ENCODE assay signal across 26 cellular contexts in genomic region chr5:1708592-1709141, GRCh38.
DNase-seq lines count a peak whose midpoint lies in the region; ATAC-seq and TF ChIP-seq lines count a peak whose summit lies in the region.
"Had no signal": no experiment of that assay in that cellular context is flagged by ENCODE, and none has a peak within 500 bp of the region (broad histone marks: within the 10 kb centered on the region; RNA-seq: fewer than 3 reads in every experiment).

No MANE protein-coding gene starts in this region.

- peaks cover 5% of the 10 kb centered on the region; the same call in 1 of the 2 replicates for H3K27me3 ChIP-seq in GM23338 (ENCODE audit: insufficient read depth)

- WGBS in lower leg skin, 2 donors: 55 to 82% methylated on average over 4 to 5 of the region's 7 CpGs

- H3K36me3 Mint-ChIP-seq in GM23338 (ENCODE audit: low read depth): no peaks in the 10 kb centered on the region
- H3K36me3 Mint-ChIP-seq: activated CD4-positive, alpha-beta memory T cell treated with anti-CD3 and anti-CD28 coated beads for 36 hours had no signal

- TF ChIP-seq CTCF in GM23338 (conservative IDR thresholded peaks at IDR 0.05; ENCODE audit: low read depth in 2 of 2) (no peak), OCI-LY7 (conservative IDR thresholded peaks at IDR 0.05; ENCODE audit: low read length) (no peak), lower leg skin (IDR thresholded peaks at IDR 0.05) (no peak)

- H3K4me2 ChIP-seq in GM23338: peak overlapping the region; percentile 77; the same call in 1 of the 2 replicates
- peak overlapping the region; percentile 47 for H3K4me2 ChIP-seq in OCI-LY7 (ENCODE audit: low read length)

- H3K36me3 ChIP-seq in GM23338 (ENCODE audit: insufficient read depth): no peaks in the 10 kb centered on the region
- no peaks in the 10 kb centered on the region for H3K36me3 ChIP-seq in OCI-LY7 (ENCODE audit: insufficient read depth, low read length)
- H3K36me3 ChIP-seq: left ventricle myocardium inferior, sigmoid colon, stomach had no signal

- POLR2A ChIA-PET in OCI-LY7 (lab: Charles Lee): no interaction called here

- no peak for TF ChIP-seq POLR2A in lower leg skin (IDR thresholded peaks at IDR 0.05)

- CTCF ChIA-PET in OCI-LY7 (lab: Charles Lee; ENCODE audit: unreplicated experiment): no interaction called here

- H3K4me1 Mint-ChIP-seq in GM23338: peaks cover 18% of the 10 kb centered on the region

- H3K79me2 ChIP-seq in GM23338 (replicated peaks; ENCODE audit: insufficient read depth) (no peaks in the 10 kb centered on the region), OCI-LY7 (ENCODE audit: insufficient read depth, low read depth, low read length) (no peaks in the 10 kb centered on the region)

- H2AFZ ChIP-seq in GM23338 (no peak overlapping the region), OCI-LY7 (ENCODE audit: low read length) (peak overlapping the region; percentile 8; the same call in 1 of the 2 replicates)

- H3K9me2 ChIP-seq in GM23338 (ENCODE audit: insufficient read depth) (no peaks in the 10 kb centered on the region), OCI-LY7 (ENCODE audit: insufficient read depth, low read length) (no peaks in the 10 kb centered on the region)

- no peaks in the 10 kb centered on the region for H3F3A ChIP-seq in GM23338 (replicated peaks; ENCODE audit: low read depth)

- no peak overlapping the region for H3K27ac ChIP-seq in GM23338 (ENCODE audit: low read depth)
- H3K27ac ChIP-seq in OCI-LY7 (ENCODE audit: low read depth, low read length, poor library complexity, severe bottlenecking): no peak overlapping the region
- H3K27ac ChIP-seq: epithelial cell of prostate, left ventricle myocardium inferior, psoas muscle, sigmoid colon, stomach had no signal

- H3K27me3 Mint-ChIP-seq in GM23338 (ENCODE audit: insufficient read depth, low read depth, poor library complexity): peaks cover 12% of the 10 kb centered on the region

- H3K4me1 ChIP-seq in GM23338 (ENCODE audit: insufficient read depth) (peaks cover 9% of the 10 kb centered on the region; the same call in 1 of the 2 replicates), OCI-LY7 (ENCODE audit: insufficient read depth, low read length, poor library complexity, severe bottlenecking) (peaks cover 14% of the 10 kb centered on the region)
- H3K4me1 ChIP-seq: Caco-2, left ventricle myocardium inferior, psoas muscle, sigmoid colon, stomach had no signal

- H3K9me3 ChIP-seq in OCI-LY7 (ENCODE audit: low read length): no peaks in the 10 kb centered on the region
- H3K9me3 ChIP-seq: Caco-2, left ventricle myocardium inferior, psoas muscle, sigmoid colon, stomach had no signal

- H3K4me3 ChIP-seq in GM23338 (no peak overlapping the region), OCI-LY7 (ENCODE audit: low read depth, low read length, poor library complexity, severe bottlenecking) (no peak overlapping the region), lower leg skin (ENCODE audit: low read depth, poor library complexity, severe bottlenecking) (no peak overlapping the region)
- H3K4me3 ChIP-seq: left ventricle myocardium inferior, psoas muscle, sigmoid colon, stomach had no signal

- intact Hi-C loops in OCI-LY7 (cut with micrococcal nuclease; ENCODE audit: unreplicated experiment): no loop called here
- intact Hi-C loops in lower leg skin (cut with DNase I; ENCODE audit: low total_unique reads): no loop called here

- no TSS peak for BruUV-seq in OCI-LY7 (replicated peaks; lab: Mats Ljungman, UMichigan)

- ATAC-seq in GM23338: peak; percentile 33
- ATAC-seq: psoas muscle had no signal

- H4K20me1 ChIP-seq in GM23338 (replicated peaks; ENCODE audit: insufficient read depth): no peaks in the 10 kb centered on the region
- H4K20me1 ChIP-seq in OCI-LY7 (ENCODE audit: insufficient read depth, low read length): no peaks in the 10 kb centered on the region

- no peak overlapping the region for H3K27ac Mint-ChIP-seq in GM23338
- H3K27ac Mint-ChIP-seq: activated CD4-positive, alpha-beta memory T cell treated with anti-CD3 and anti-CD28 coated beads for 36 hours had no signal

- H3K9me3 Mint-ChIP-seq in GM23338: no peaks in the 10 kb centered on the region
- H3K9me3 Mint-ChIP-seq: activated CD4-positive, alpha-beta memory T cell treated with anti-CD3 and anti-CD28 coated beads for 36 hours had no signal

- DNase-seq in GM23338 (ENCODE audit: low spot score): no peak
- no peak for DNase-seq in OCI-LY7 (ENCODE audit: low spot score)
- peak; percentile 9 to 50 for DNase-seq in lower leg skin (ENCODE audit: low spot score in 2 of 2)
- peak; percentile 5 for DNase-seq in stimulated activated CD8-positive, alpha-beta memory T cell treated with anti-CD3 and anti-CD28 coated beads, Interleukin-4, amount 100 ng/mL, for 48 hours
- no peak for DNase-seq in AG08396 (ENCODE audit: low spot score)
- DNase-seq in effector CD8-positive, alpha-beta T cell (lab: John Stamatoyannopoulos, UW): no peak
- no peak for DNase-seq in EL
- DNase-seq: activated CD4-positive, alpha-beta memory T cell treated with anti-CD3 and anti-CD28 coated beads for 36 hours; activated CD8-positive, alpha-beta memory T cell treated with anti-CD3 and anti-CD28 coated beads, Interleukin-2, amount 50 U/mL, for 4 hours; activated naive CD4-positive, alpha-beta T cell treated with anti-CD3 and anti-CD28 coated beads, Interleukin-2, amount 50 U/mL, for 16 hours; anterior cingulate cortex; C1 segment of cervical spinal cord; Caco-2; effector CD4-positive, alpha-beta T cell; hypothalamus; left ventricle myocardium inferior; NCI-H1092 treated with DMSO at 0.1 percent for 48 hours; NCI-H187; NCI-H2171; occipital lobe; psoas muscle; sigmoid colon; stimulated activated CD4-positive, alpha-beta T cell treated with anti-CD3 and anti-CD28 coated beads, Interleukin-12 subunit alpha, Interleukin-12 subunit beta, amount 100 ng/mL, for 4 hours; stimulated activated CD4-positive, alpha-beta T cell treated with anti-CD3 and anti-CD28 coated beads, Interleukin-2, amount 100 ng/mL, for 48 hours; stomach had no signal

- peak overlapping the region; percentile 83 for H3K4me3 Mint-ChIP-seq in GM23338
- H3K4me3 Mint-ChIP-seq: activated CD4-positive, alpha-beta memory T cell treated with anti-CD3 and anti-CD28 coated beads for 36 hours had no signal

TF ChIP-seq in GM23338, 12 proteins besides CTCF, POLR2A, EP300 and RAD21:
- TF ChIP-seq, protein P1, sequence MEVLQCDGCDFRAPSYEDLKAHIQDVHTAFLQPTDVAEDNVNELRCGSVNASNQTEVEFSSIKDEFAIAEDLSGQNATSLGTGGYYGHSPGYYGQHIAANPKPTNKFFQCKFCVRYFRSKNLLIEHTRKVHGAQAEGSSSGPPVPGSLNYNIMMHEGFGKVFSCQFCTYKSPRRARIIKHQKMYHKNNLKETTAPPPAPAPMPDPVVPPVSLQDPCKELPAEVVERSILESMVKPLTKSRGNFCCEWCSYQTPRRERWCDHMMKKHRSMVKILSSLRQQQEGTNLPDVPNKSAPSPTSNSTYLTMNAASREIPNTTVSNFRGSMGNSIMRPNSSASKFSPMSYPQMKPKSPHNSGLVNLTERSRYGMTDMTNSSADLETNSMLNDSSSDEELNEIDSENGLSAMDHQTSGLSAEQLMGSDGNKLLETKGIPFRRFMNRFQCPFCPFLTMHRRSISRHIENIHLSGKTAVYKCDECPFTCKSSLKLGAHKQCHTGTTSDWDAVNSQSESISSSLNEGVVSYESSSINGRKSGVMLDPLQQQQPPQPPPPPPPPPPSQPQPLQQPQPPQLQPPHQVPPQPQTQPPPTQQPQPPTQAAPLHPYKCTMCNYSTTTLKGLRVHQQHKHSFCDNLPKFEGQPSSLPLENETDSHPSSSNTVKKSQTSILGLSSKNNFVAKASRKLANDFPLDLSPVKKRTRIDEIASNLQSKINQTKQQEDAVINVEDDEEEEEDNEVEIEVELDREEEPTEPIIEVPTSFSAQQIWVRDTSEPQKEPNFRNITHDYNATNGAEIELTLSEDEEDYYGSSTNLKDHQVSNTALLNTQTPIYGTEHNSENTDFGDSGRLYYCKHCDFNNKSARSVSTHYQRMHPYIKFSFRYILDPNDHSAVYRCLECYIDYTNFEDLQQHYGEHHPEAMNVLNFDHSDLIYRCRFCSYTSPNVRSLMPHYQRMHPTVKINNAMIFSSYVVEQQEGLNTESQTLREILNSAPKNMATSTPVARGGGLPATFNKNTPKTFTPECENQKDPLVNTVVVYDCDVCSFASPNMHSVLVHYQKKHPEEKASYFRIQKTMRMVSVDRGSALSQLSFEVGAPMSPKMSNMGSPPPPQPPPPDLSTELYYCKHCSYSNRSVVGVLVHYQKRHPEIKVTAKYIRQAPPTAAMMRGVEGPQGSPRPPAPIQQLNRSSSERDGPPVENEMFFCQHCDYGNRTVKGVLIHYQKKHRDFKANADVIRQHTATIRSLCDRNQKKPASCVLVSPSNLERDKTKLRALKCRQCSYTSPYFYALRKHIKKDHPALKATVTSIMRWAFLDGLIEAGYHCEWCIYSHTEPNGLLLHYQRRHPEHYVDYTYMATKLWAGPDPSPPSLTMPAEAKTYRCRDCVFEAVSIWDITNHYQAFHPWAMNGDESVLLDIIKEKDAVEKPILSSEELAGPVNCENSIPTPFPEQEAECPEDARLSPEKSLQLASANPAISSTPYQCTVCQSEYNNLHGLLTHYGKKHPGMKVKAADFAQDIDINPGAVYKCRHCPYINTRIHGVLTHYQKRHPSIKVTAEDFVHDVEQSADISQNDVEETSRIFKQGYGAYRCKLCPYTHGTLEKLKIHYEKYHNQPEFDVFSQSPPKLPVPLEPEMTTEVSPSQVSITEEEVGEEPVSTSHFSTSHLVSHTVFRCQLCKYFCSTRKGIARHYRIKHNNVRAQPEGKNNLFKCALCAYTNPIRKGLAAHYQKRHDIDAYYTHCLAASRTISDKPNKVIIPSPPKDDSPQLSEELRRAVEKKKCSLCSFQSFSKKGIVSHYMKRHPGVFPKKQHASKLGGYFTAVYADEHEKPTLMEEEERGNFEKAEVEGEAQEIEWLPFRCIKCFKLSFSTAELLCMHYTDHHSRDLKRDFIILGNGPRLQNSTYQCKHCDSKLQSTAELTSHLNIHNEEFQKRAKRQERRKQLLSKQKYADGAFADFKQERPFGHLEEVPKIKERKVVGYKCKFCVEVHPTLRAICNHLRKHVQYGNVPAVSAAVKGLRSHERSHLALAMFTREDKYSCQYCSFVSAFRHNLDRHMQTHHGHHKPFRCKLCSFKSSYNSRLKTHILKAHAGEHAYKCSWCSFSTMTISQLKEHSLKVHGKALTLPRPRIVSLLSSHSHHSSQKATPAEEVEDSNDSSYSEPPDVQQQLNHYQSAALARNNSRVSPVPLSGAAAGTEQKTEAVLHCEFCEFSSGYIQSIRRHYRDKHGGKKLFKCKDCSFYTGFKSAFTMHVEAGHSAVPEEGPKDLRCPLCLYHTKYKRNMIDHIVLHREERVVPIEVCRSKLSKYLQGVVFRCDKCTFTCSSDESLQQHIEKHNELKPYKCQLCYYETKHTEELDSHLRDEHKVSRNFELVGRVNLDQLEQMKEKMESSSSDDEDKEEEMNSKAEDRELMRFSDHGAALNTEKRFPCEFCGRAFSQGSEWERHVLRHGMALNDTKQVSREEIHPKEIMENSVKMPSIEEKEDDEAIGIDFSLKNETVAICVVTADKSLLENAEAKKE (CRISPR knock-in tag; IDR thresholded peaks at IDR 0.05): no peak

Comparison
In these comparisons a context has a peak if more than half of its experiments do, and no peak if none do; other contexts are left out.
1. DNase-seq: peak in lower leg skin (2 of 2) and stimulated activated CD8-positive, alpha-beta memory T cell treated with anti-CD3 and anti-CD28 coated beads, Interleukin-4, amount 100 ng/mL, for 48 hours (single experiment); none in GM23338 (single experiment), OCI-LY7 (single experiment), AG08396 (single experiment), effector CD8-positive, alpha-beta T cell (single experiment) and EL (single experiment).